8 cellular contexts compared by ENCODE assay signal in genomic region chr15:40253179-40253790, GRCh38. TPM values are rescaled to one million over a fixed set of nuclear protein-coding genes. Genes with fewer than 3 reads are reported as not detected.
DNase-seq lines count a peak whose midpoint lies in the region; ATAC-seq, FAIRE-seq and TF ChIP-seq lines count a peak whose summit lies in the region.
"Had no signal": no experiment of that assay in that cellular context is flagged by ENCODE, and none has a peak within 500 bp of the region (broad histone marks: within the 10 kb centered on the region; RNA-seq: fewer than 3 reads in every experiment).

No MANE protein-coding gene starts in this region.

- peaks cover 0 to 8% of the 10 kb centered on the region in 2 donors for H3K4me1 ChIP-seq in kidney (ENCODE audit: control insufficient read depth in 1 of 2, insufficient read depth in 1 of 2, low read depth in 1 of 2, low read length in 2 of 2)

- H3K4me1 Mint-ChIP-seq in activated naive CD8-positive, alpha-beta T cell treated with anti-CD3 and anti-CD28 coated beads, Interleukin-2, amount 10 ng/mL, durations not matched to agents 7 days and 5 days = peaks cover 9% of the 10 kb centered on the region
- H3K4me1 Mint-ChIP-seq in stimulated activated naive CD8-positive, alpha-beta T cell treated with anti-CD3 and anti-CD28 coated beads, Interleukin-15, amount 100 ng/mL, for 72 hours = peaks cover 12% of the 10 kb centered on the region

- peaks cover 39% of the 10 kb centered on the region for H3K27me3 Mint-ChIP-seq in activated naive CD8-positive, alpha-beta T cell treated with anti-CD3 and anti-CD28 coated beads, Interleukin-2, amount 10 ng/mL, durations not matched to agents 7 days and 5 days
- peaks cover 48% of the 10 kb centered on the region for H3K27me3 Mint-ChIP-seq in stimulated activated naive CD8-positive, alpha-beta T cell treated with anti-CD3 and anti-CD28 coated beads, Interleukin-15, amount 100 ng/mL, for 72 hours

- no peak for TF ChIP-seq CTCF in kidney (IDR thresholded peaks at IDR 0.05; ENCODE audit: borderline replicate concordance, extremely low read depth, insufficient read depth)

- H3K36me3 ChIP-seq in kidney (ENCODE audit: control insufficient read depth in 1 of 2, insufficient read depth in 2 of 2, low read length in 2 of 2) = no peaks in the 10 kb centered on the region

- H3K9me3 Mint-ChIP-seq in activated naive CD8-positive, alpha-beta T cell treated with anti-CD3 and anti-CD28 coated beads, Interleukin-2, amount 10 ng/mL, durations not matched to agents 7 days and 5 days = no peaks in the 10 kb centered on the region
- H3K9me3 Mint-ChIP-seq in stimulated activated naive CD8-positive, alpha-beta T cell treated with anti-CD3 and anti-CD28 coated beads, Interleukin-15, amount 100 ng/mL, for 72 hours = no peaks in the 10 kb centered on the region

- FAIRE-seq in kidney (lab: Jason Lieb, UNC) = no peak

- H3K4me3 ChIP-seq in kidney (ENCODE audit: low read length in 2 of 2) = peak overlapping the region; percentile 18 to 51

- H3K27ac ChIP-seq in kidney (ENCODE audit: low read depth in 2 of 2, low read length in 2 of 2) = peak overlapping the region in 1 of 2 donors; percentile 57

- no peaks in the 10 kb centered on the region for H3K9me3 ChIP-seq in kidney (ENCODE audit: control insufficient read depth in 1 of 2, low read length in 2 of 2)

- intact Hi-C loops in kidney (cut with DNase I) = no loop called here

- peak overlapping the region; percentile 84 for H3K4me3 Mint-ChIP-seq in activated naive CD8-positive, alpha-beta T cell treated with anti-CD3 and anti-CD28 coated beads, Interleukin-2, amount 10 ng/mL, durations not matched to agents 7 days and 5 days
- peak overlapping the region; percentile 78 to 82 for H3K4me3 Mint-ChIP-seq in stimulated activated naive CD8-positive, alpha-beta T cell treated with anti-CD3 and anti-CD28 coated beads, Interleukin-15, amount 100 ng/mL, for 72 hours

- ATAC-seq in HG02759 (IDR thresholded peaks at IDR 0.05; ENCODE audit: unreplicated experiment) = peak; percentile 14
- ATAC-seq in activated naive CD8-positive, alpha-beta T cell treated with anti-CD3 and anti-CD28 coated beads, Interleukin-2, amount 10 ng/mL, durations not matched to agents 7 days and 5 days (ENCODE audit: low read depth) = peak; percentile 24
- peak; percentile 47 for ATAC-seq in stimulated activated naive CD8-positive, alpha-beta T cell treated with anti-CD3 and anti-CD28 coated beads, Interleukin-15, amount 100 ng/mL, for 72 hours
- no peak for ATAC-seq in GM18498 (IDR thresholded peaks at IDR 0.05; ENCODE audit: unreplicated experiment)
- ATAC-seq in GM19035 (IDR thresholded peaks at IDR 0.05; ENCODE audit: unreplicated experiment) = no peak
- no peak for ATAC-seq in GM21786 (IDR thresholded peaks at IDR 0.05; ENCODE audit: unreplicated experiment)

- DNase-seq in activated naive CD8-positive, alpha-beta T cell treated with anti-CD3 and anti-CD28 coated beads, Interleukin-2, amount 10 ng/mL, durations not matched to agents 7 days and 5 days = no peak
- DNase-seq in kidney = peak; percentile 72
- DNase-seq in stimulated activated naive CD8-positive, alpha-beta T cell treated with anti-CD3 and anti-CD28 coated beads, Interleukin-15, amount 100 ng/mL, for 72 hours = no peak

- no peak overlapping the region for H3K27ac Mint-ChIP-seq in activated naive CD8-positive, alpha-beta T cell treated with anti-CD3 and anti-CD28 coated beads, Interleukin-2, amount 10 ng/mL, durations not matched to agents 7 days and 5 days
- H3K27ac Mint-ChIP-seq in stimulated activated naive CD8-positive, alpha-beta T cell treated with anti-CD3 and anti-CD28 coated beads, Interleukin-15, amount 100 ng/mL, for 72 hours = no peak overlapping the region

- peak overlapping the region; percentile 9 to 51 for H3K9ac ChIP-seq in kidney (ENCODE audit: low read length in 2 of 2)

- POLR2A ChIA-PET in activated naive CD8-positive, alpha-beta T cell treated with anti-CD3 and anti-CD28 coated beads, Interleukin-2, amount 10 ng/mL, durations not matched to agents 7 days and 5 days (lab: Charles Lee) = no interaction called here

- no peaks in the 10 kb centered on the region for H3K36me3 Mint-ChIP-seq in activated naive CD8-positive, alpha-beta T cell treated with anti-CD3 and anti-CD28 coated beads, Interleukin-2, amount 10 ng/mL, durations not matched to agents 7 days and 5 days

RNA-seq across cellular contexts. Expression of gene PAK6, which starts 14.4 kb away (rescaled TPM):
- total RNA-seq in activated naive CD8-positive, alpha-beta T cell treated with anti-CD3 and anti-CD28 coated beads, Interleukin-2, amount 10 ng/mL, durations not matched to agents 7 days and 5 days = 1 to 10 TPM in 1 of 2 experiments, under 1 TPM in 1; 0.91 to 1.3 TPM
- 11.9 TPM for total RNA-seq in kidney
- polyA plus RNA-seq in kidney (ENCODE audit: insufficient read depth, low read depth, low replicate concordance) = 8.1 TPM

RNA-seq across cellular contexts. Expression of gene ANKRD63, which starts 29.6 kb away (rescaled TPM):
- total RNA-seq in activated naive CD8-positive, alpha-beta T cell treated with anti-CD3 and anti-CD28 coated beads, Interleukin-2, amount 10 ng/mL, durations not matched to agents 7 days and 5 days = under 1 TPM in 1 of 2 experiments, not detected in 1; 0.26 TPM
- not detected for total RNA-seq in kidney
- polyA plus RNA-seq in kidney (ENCODE audit: insufficient read depth, low read depth, low replicate concordance) = not detected
- total RNA-seq: RPMI7951 had no signal

RNA-seq across cellular contexts. Expression of gene PLCB2, which starts 54.5 kb away (rescaled TPM):
- total RNA-seq in activated naive CD8-positive, alpha-beta T cell treated with anti-CD3 and anti-CD28 coated beads, Interleukin-2, amount 10 ng/mL, durations not matched to agents 7 days and 5 days = 100 to 1,000 TPM; 173 to 174 TPM
- total RNA-seq in kidney = 37.2 TPM
- 4.4 TPM for polyA plus RNA-seq in kidney (ENCODE audit: insufficient read depth, low read depth, low replicate concordance)

Comparison
In these comparisons a context has a peak if more than half of its experiments do, and no peak if none do; other contexts are left out.
1. ATAC-seq: peak in HG02759 (single experiment), activated naive CD8-positive, alpha-beta T cell treated with anti-CD3 and anti-CD28 coated beads, Interleukin-2, amount 10 ng/mL, durations not matched to agents 7 days and 5 days (single experiment) and stimulated activated naive CD8-positive, alpha-beta T cell treated with anti-CD3 and anti-CD28 coated beads, Interleukin-15, amount 100 ng/mL, for 72 hours (single experiment); none in GM18498 (single experiment), GM19035 (single experiment) and GM21786 (single experiment).